35 cellular contexts compared by ENCODE assay signal in genomic region chr1:237405912-237406311, GRCh38.
"Had no signal": no experiment of that assay in that cellular context is flagged by ENCODE, and none has a peak within 500 bp of the region (broad histone marks: within the 10 kb centered on the region; RNA-seq: fewer than 3 reads in every experiment).

No MANE protein-coding gene starts in this region.

- H3K36me3 ChIP-seq: MG63 had no signal

- H3K27me3 ChIP-seq: MG63 had no signal

- DNase-seq: Karpas-422, Kasumi-1, MG63, MM.1S, MV-4-11, NCI-H1048, NCI-H1092, NCI-H1092 treated with DMSO at 0.1 percent for 48 hours, NCI-H1105, NCI-H1105 treated with DMSO at 0.1 percent for 48 hours, NCI-H1417, NCI-H1417 treated with DMSO at 0.1 percent for 48 hours, NCI-H1436, NCI-H1436 treated with DMSO at 0.1 percent for 48 hours, NCI-H146, NCI-H1694, NCI-H1694 treated with DMSO at 0.1 percent for 48 hours, NCI-H187, NCI-H187 treated with DMSO at 0.1 percent for 48 hours, NCI-H1930, NCI-H2029, NCI-H2029 treated with DMSO at 0.1 percent for 48 hours, NCI-H2081, NCI-H2081 treated with DMSO at 0.1 percent for 48 hours, NCI-H2107, NCI-H2171, NCI-H2171 treated with DMSO at 0.1 percent for 48 hours, NCI-H2227 treated with DMSO at 0.1 percent for 48 hours, NCI-H226, NCI-H345, NCI-H446, NCI-H446 treated with DMSO at 0.1 percent for 48 hours, NCI-H510A, NCI-H510A treated with DMSO at 0.1 percent for 48 hours, NCI-H524 had no signal

- H3K4me3 ChIP-seq: MG63 had no signal

- H3K9me3 ChIP-seq: MG63 had no signal
